ENCODE assay signal across 9 cellular contexts in genomic region chr13:70339738-70340137, GRCh38.
DNase-seq lines count a peak whose midpoint lies in the region; ATAC-seq and TF ChIP-seq lines count a peak whose summit lies in the region.
"Had no signal": no experiment of that assay in that cellular context is flagged by ENCODE, and none has a peak within 500 bp of the region (broad histone marks: within the 10 kb centered on the region; RNA-seq: fewer than 3 reads in every experiment).

No MANE protein-coding gene starts in this region.

- H3K4me1 ChIP-seq in endodermal cell (ENCODE audit: control insufficient read depth, insufficient read depth, low read length) (no peaks in the 10 kb centered on the region), stomach (no peaks in the 10 kb centered on the region)
- H3K4me1 ChIP-seq: esophagus muscularis mucosa had no signal

- H3K9me3 ChIP-seq in endodermal cell (ENCODE audit: control insufficient read depth, low read length) (no peaks in the 10 kb centered on the region), stomach (no peaks in the 10 kb centered on the region)

- H3K9me3 Mint-ChIP-seq in endodermal cell = no peaks in the 10 kb centered on the region

- H3K27me3 ChIP-seq in endodermal cell (ENCODE audit: control insufficient read depth, insufficient read depth, low read length, poor library complexity, severe bottlenecking) = no peaks in the 10 kb centered on the region
- no peaks in the 10 kb centered on the region for H3K27me3 ChIP-seq in stomach
- H3K27me3 ChIP-seq: esophagus muscularis mucosa had no signal

- WGBS in endodermal cell (ENCODE audit: insufficient coverage in 1 of 2, insufficient read length in 1 of 2), 2 experiments = 70% methylated on average over 4 of the region's 4 CpGs; no CpG with 5 or more reads in 1 of the 2 experiments
- WGBS in stomach, 5 donors = 47 to 59% (median 51%) methylated on average over 4 of the region's 4 CpGs

- no peak overlapping the region for H3K27ac ChIP-seq in endodermal cell (ENCODE audit: low read depth, low read length)
- no peak overlapping the region for H3K27ac ChIP-seq in stomach
- H3K27ac ChIP-seq: esophagus muscularis mucosa had no signal

- no peak for TF ChIP-seq POLR2A in stomach (IDR thresholded peaks at IDR 0.05)

- no peaks in the 10 kb centered on the region for H3K36me3 Mint-ChIP-seq in endodermal cell (ENCODE audit: low read depth)

- H3K27me3 Mint-ChIP-seq in endodermal cell (ENCODE audit: insufficient read depth) = no peaks in the 10 kb centered on the region

- TF ChIP-seq EP300 in stomach (IDR thresholded peaks at IDR 0.05) = no peak

- H3K9ac ChIP-seq in endodermal cell (ENCODE audit: extremely low read depth, low read length, poor library complexity, severe bottlenecking) = no peak overlapping the region

- H3K4me3 ChIP-seq in endodermal cell (ENCODE audit: low read length) = no peak overlapping the region
- H3K4me3 ChIP-seq in stomach = no peak overlapping the region
- H3K4me3 ChIP-seq: esophagus muscularis mucosa had no signal

- ATAC-seq in stimulated activated naive CD8-positive, alpha-beta T cell treated with anti-CD3 and anti-CD28 coated beads, Interleukin-15, Interleukin-2, amounts not matched to agents 100 U/mL and 50 U/mL, for 24 hours = no peak

- intact Hi-C loops in stomach (cut with DNase I; ENCODE audit: low total_unique reads) = loop anchor here (10.0 kb wide), 1 partner anchor 225 kb away; no protein-coding TSS in a partner anchor

- TF ChIP-seq CTCF in endodermal cell (conservative IDR thresholded peaks at IDR 0.05) = peak; percentile 88
- peak in 4 of 7 experiments; percentile 20 to 44 (median 41) for TF ChIP-seq CTCF in stomach (IDR thresholded peaks at IDR 0.05)

- H3K4me1 Mint-ChIP-seq in endodermal cell = no peaks in the 10 kb centered on the region

- H3K36me3 ChIP-seq in endodermal cell (ENCODE audit: control insufficient read depth, insufficient read depth, low read length) (no peaks in the 10 kb centered on the region), stomach (no peaks in the 10 kb centered on the region)
- H3K36me3 ChIP-seq: esophagus muscularis mucosa had no signal

- DNase-seq in NCI-H748 (lab: John Stamatoyannopoulos, UW; ENCODE audit: unreplicated experiment) (peak; percentile 36), NCI-H748 treated with DMSO at 0.1 percent for 48 hours (lab: John Stamatoyannopoulos, UW) (no peak), NCI-H82 (lab: John Stamatoyannopoulos, UW) (peak; percentile 68), endodermal cell (peak; percentile 81), stomach (peak; percentile 28), KG1 (lab: John Stamatoyannopoulos, UW) (no peak), activated T-cell treated with anti-CD3 and anti-CD28 coated beads for 4 hours (no peak)
- DNase-seq in stimulated activated naive CD8-positive, alpha-beta T cell treated with anti-CD3 and anti-CD28 coated beads, Interleukin-15, Interleukin-2, amounts not matched to agents 100 U/mL and 50 U/mL, for 24 hours = no peak

- H3K27ac Mint-ChIP-seq in endodermal cell = no peak overlapping the region

- no peak overlapping the region for H3K4me3 Mint-ChIP-seq in endodermal cell

Comparison
In these comparisons a context has a peak if more than half of its experiments do, and no peak if none do; other contexts are left out.
1. DNase-seq: peak in NCI-H748 (single experiment), NCI-H82 (single experiment), endodermal cell (single experiment) and stomach (single experiment); none in NCI-H748 treated with DMSO at 0.1 percent for 48 hours (single experiment), KG1 (single experiment), activated T-cell treated with anti-CD3 and anti-CD28 coated beads for 4 hours (single experiment) and stimulated activated naive CD8-positive, alpha-beta T cell treated with anti-CD3 and anti-CD28 coated beads, Interleukin-15, Interleukin-2, amounts not matched to agents 100 U/mL and 50 U/mL, for 24 hours (single experiment).